Comparison of ENCODE assay signal across 8 cellular contexts in genomic region chr3:20080956-20081554, GRCh38. TPM values are rescaled to one million over a fixed set of nuclear protein-coding genes. Genes with fewer than 3 reads are reported as not detected.
DNase-seq lines count a peak whose midpoint lies in the region; ATAC-seq and TF ChIP-seq lines count a peak whose summit lies in the region.

No MANE protein-coding gene starts in this region.

- peak overlapping the region; percentile 71 for H3K27ac Mint-ChIP-seq in activated B cell treated with CpG ODN at 0.5 μM for 24 hours

- no peaks in the 10 kb centered on the region for H3K27me3 Mint-ChIP-seq in activated B cell treated with CpG ODN at 0.5 μM for 24 hours

- peaks cover 28% of the 10 kb centered on the region for H3K36me3 Mint-ChIP-seq in activated B cell treated with CpG ODN at 0.5 μM for 24 hours (ENCODE audit: low read depth)

- H3K4me3 ChIP-seq in psoas muscle = no peak overlapping the region
- H3K4me3 ChIP-seq in esophagus muscularis mucosa = no peak overlapping the region

- peak overlapping the region; percentile 57 for H3K4me3 Mint-ChIP-seq in activated B cell treated with CpG ODN at 0.5 μM for 24 hours

- DNase-seq in DMS153 (lab: John Stamatoyannopoulos, UW) = peak; percentile 58
- peak; percentile 35 for DNase-seq in GM20000 (ENCODE audit: low spot score)
- peak; percentile 64 for DNase-seq in KBM-7
- DNase-seq in activated B cell treated with CpG ODN at 0.5 μM for 24 hours = no peak
- peak in 1 of 2 donors; percentile 55 for DNase-seq in foreskin keratinocyte
- DNase-seq in psoas muscle = peak; percentile 81 to 95
- DNase-seq in amniotic stem cell (lab: John Stamatoyannopoulos, UW) = no peak
- DNase-seq in esophagus muscularis mucosa (ENCODE audit: extremely low spot score) = no peak

- TF ChIP-seq CTCF in GM20000 (IDR thresholded peaks at IDR 0.05; ENCODE audit: extremely low read depth, missing control alignments) = no peak
- no peak for TF ChIP-seq CTCF in activated B cell treated with CpG ODN at 0.5 μM for 24 hours (IDR thresholded peaks at IDR 0.05)
- TF ChIP-seq CTCF in foreskin keratinocyte (conservative IDR thresholded peaks at IDR 0.05) = no peak
- TF ChIP-seq CTCF in psoas muscle (IDR thresholded peaks at IDR 0.05) = no peak
- no peak for TF ChIP-seq CTCF in esophagus muscularis mucosa (IDR thresholded peaks at IDR 0.05)

- H3K27me3 ChIP-seq in foreskin keratinocyte (no peaks in the 10 kb centered on the region), psoas muscle (ENCODE audit: insufficient read depth in 3 of 3, low read length in 2 of 3) (no peaks in the 10 kb centered on the region), esophagus muscularis mucosa (no peaks in the 10 kb centered on the region)

- TF ChIP-seq EP300 in esophagus muscularis mucosa (IDR thresholded peaks at IDR 0.05) = no peak

- intact Hi-C loops in activated B cell treated with CpG ODN at 0.5 μM for 24 hours (cut with micrococcal nuclease) = loop anchor here (1.0 to 2.0 kb wide), 5 partner anchors 16 to 45 kb away; no protein-coding TSS in a partner anchor
- intact Hi-C loops in psoas muscle (cut with DNase I) = loop anchor here (1.0 to 5.0 kb wide), 2 partner anchors 39 to 41 kb away; partner anchors contain the start of gene KAT2B (in 2 of the 2)
- intact Hi-C loops in esophagus muscularis mucosa (cut with DNase I) = no loop called here

- in situ Hi-C loops in KBM-7 (cut with MboI; ENCODE audit: low pct_unique_long_range_greater_than_20kb, low sequenced_read_pairs) = no loop called here

- no peaks in the 10 kb centered on the region for H3K9me3 ChIP-seq in psoas muscle
- no peaks in the 10 kb centered on the region for H3K9me3 ChIP-seq in esophagus muscularis mucosa

- POLR2A ChIA-PET in activated B cell treated with CpG ODN at 0.5 μM for 24 hours (lab: Charles Lee) = no interaction called here

- H3K27ac ChIP-seq in foreskin keratinocyte (no peak overlapping the region), psoas muscle (peak overlapping the region; percentile 86), esophagus muscularis mucosa (replicated peaks in 1 of 4) (peak overlapping the region in 1 of 4 donors; percentile 32)

- no peaks in the 10 kb centered on the region for H3K36me3 ChIP-seq in psoas muscle (ENCODE audit: insufficient read depth in 1 of 2, low read depth in 1 of 2)
- peaks cover 0 to 15% (median 7%) of the 10 kb centered on the region in 4 donors for H3K36me3 ChIP-seq in esophagus muscularis mucosa

- 3 to 5% (median 4%) methylated on average over 8 of the region's 8 CpGs for WGBS in psoas muscle, 3 donors
- WGBS in esophagus muscularis mucosa = 15% methylated on average over 8 of the region's 8 CpGs

- peaks cover 9% of the 10 kb centered on the region for H3K4me1 ChIP-seq in foreskin keratinocyte
- H3K4me1 ChIP-seq in psoas muscle = peaks cover 26% of the 10 kb centered on the region
- peaks cover 19 to 27% (median 21%) of the 10 kb centered on the region in 4 donors for H3K4me1 ChIP-seq in esophagus muscularis mucosa

- CTCF ChIA-PET in activated B cell treated with CpG ODN at 0.5 μM for 24 hours (lab: Charles Lee) = no interaction called here

- no peaks in the 10 kb centered on the region for H3K9me3 Mint-ChIP-seq in activated B cell treated with CpG ODN at 0.5 μM for 24 hours

- TF ChIP-seq POLR2A in esophagus muscularis mucosa (IDR thresholded peaks at IDR 0.05; ENCODE audit: low read depth) = no peak

- ATAC-seq in activated B cell treated with CpG ODN at 0.5 μM for 24 hours (ENCODE audit: low read depth) = peak; percentile 96
- ATAC-seq in foreskin keratinocyte = peak; percentile 88
- ATAC-seq in psoas muscle = peak; percentile 99 to 100 (median 99)

- peaks cover 18% of the 10 kb centered on the region for H3K4me1 Mint-ChIP-seq in activated B cell treated with CpG ODN at 0.5 μM for 24 hours

RNA-seq across cellular contexts. Expression of gene KAT2B, which starts 40.8 kb away (rescaled TPM):
- total RNA-seq in activated B cell treated with CpG ODN at 0.5 μM for 24 hours (35.9 and 36.8 TPM in 2 replicates), foreskin keratinocyte (4.5 and 6.9 TPM in 2 replicates), psoas muscle (10 to 100 TPM; 27.8 to 62.2 (median 41.9) TPM), esophagus muscularis mucosa (10 to 100 TPM; 37.8 to 58.5 (median 49.5) TPM)
- polyA plus RNA-seq in foreskin keratinocyte (0.95 and 1.2 TPM in 2 replicates), psoas muscle (10 to 100 TPM; 10.8 to 45.9 (median 18.4) TPM)

Comparison
In these comparisons a context has a peak if more than half of its experiments do, and no peak if none do; other contexts are left out.
1. DNase-seq: peak in DMS153 (single experiment), GM20000 (single experiment), KBM-7 (single experiment) and psoas muscle (2 of 2); none in activated B cell treated with CpG ODN at 0.5 μM for 24 hours (single experiment), amniotic stem cell (single experiment) and esophagus muscularis mucosa (single experiment).
2. Peak in every context shown above with its lines, with median percentiles within 50 percentile points of each other: ATAC-seq.